ENCODE assay signal across 8 cellular contexts in genomic region chr5:72816297-72817075, GRCh38.
A peak's percentile ranks its signal among the peaks of the same experiment; 100 is the strongest.
DNase-seq lines count a peak whose midpoint lies in the region; ATAC-seq and TF ChIP-seq lines count a peak whose summit lies in the region.

Gene TNPO1, plus strand, starts transcription at chr5:72816661. Its CDS starts 77 bp downstream, at chr5:72816738.

- DNase-seq in AG09319 (ENCODE audit: extremely low read depth, low read depth) (peak; percentile 83), NCI-H345 treated with DMSO at 0.1 percent for 48 hours (lab: John Stamatoyannopoulos, UW; ENCODE audit: unreplicated experiment) (peak; percentile 51), choroid plexus epithelial cell (ENCODE audit: low read depth) (peak; percentile 94), kidney glomerular epithelial cell (lab: John Stamatoyannopoulos, UW) (peak; percentile 86)
- peak; percentile 78 to 80 for DNase-seq in activated CD4-positive, alpha-beta T cell treated with anti-CD3 and anti-CD28 coated beads for 4 hours
- peak; percentile 59 to 71 for DNase-seq in stimulated activated CD4-positive, alpha-beta T cell treated with anti-CD3 and anti-CD28 coated beads, Interleukin-15, amount 100 ng/mL, for 48 hours (ENCODE audit: low read depth in 2 of 2)

- TF ChIP-seq CTCF in AG09319 (IDR thresholded peaks at IDR 0.05; ENCODE audit: low read depth, low read length) (no peak), choroid plexus epithelial cell (conservative IDR thresholded peaks at IDR 0.05; ENCODE audit: low read depth, low read length) (no peak)

- ATAC-seq in HG03175 (IDR thresholded peaks at IDR 0.05; ENCODE audit: unreplicated experiment): peak; percentile 82

- TF ChIP-seq POLR2A in GM18951 (IDR thresholded peaks at IDR 0.05; ENCODE audit: extremely low read depth, insufficient read depth, insufficient read length): peak; percentile 97

- peak within 1 kb of the TSS; percentile 78 for H3K4me3 ChIP-seq in choroid plexus epithelial cell (ENCODE audit: low read depth, low read length)

- in situ Hi-C loops in GM18951 (cut with MboI; ENCODE audit: low sequenced_read_pairs, unreplicated experiment): loop anchor here (25.0 kb wide), 1 partner anchor 454 kb away; no protein-coding TSS in a partner anchor

Comparison
In these comparisons a context has a peak if more than half of its experiments do, and no peak if none do; other contexts are left out.
1. Peak in every context shown above with its lines: DNase-seq, ATAC-seq and H3K4me3 ChIP-seq.